In the genomic region with DNA sequence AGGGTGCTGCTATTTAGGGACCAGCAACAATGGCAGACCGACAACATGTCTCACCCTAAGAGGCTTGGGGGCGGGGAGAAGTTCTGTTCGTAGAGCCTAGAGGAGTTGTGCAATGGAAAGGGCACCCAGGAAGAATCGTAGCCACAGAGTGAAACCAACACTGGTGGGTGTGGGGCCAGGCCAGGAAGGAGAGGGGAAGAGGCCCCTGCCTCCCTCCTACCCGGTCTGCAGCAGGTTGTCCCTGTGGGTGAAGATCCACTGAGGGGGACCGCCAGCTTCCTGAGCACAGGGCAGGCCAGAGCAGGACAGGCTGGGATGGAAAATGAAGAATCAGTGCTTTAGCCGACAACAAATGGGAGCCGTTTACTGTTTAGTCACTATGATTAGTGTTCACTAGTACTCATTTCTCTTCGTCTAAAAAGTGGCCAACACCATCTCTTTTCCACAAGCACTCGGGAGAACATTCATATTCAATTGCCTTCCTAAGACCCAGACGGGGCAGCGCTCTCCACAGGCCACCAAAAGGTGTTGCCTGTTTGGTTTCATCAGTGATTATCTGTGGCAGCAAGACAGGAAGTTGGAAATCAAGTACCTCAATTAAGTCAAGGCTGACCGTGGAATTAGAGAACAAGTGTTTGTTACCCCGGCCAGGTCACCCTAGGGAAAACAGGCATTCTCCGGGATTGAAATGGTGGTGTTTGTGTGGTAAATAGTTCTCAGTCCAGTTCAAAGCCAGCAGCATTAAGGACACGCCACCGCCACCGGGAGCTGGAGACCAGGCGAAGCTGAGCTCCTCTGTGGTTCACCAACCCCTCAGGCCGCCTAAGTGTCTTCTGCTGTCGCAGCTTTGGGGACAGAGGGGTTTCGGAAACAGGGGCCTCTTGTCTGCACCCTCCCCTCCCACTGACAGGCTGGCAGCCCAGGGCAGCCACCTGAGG, we compare ENCODE assay signal across 1 cellular context.
TF ChIP-seq lines count a peak whose summit lies in the region.

No MANE protein-coding gene starts in this region.

TF ChIP-seq in neural cell, 6 proteins besides CTCF, POLR2A, EP300 and RAD21 (continued from another document):
- TF ChIP-seq, protein P1, sequence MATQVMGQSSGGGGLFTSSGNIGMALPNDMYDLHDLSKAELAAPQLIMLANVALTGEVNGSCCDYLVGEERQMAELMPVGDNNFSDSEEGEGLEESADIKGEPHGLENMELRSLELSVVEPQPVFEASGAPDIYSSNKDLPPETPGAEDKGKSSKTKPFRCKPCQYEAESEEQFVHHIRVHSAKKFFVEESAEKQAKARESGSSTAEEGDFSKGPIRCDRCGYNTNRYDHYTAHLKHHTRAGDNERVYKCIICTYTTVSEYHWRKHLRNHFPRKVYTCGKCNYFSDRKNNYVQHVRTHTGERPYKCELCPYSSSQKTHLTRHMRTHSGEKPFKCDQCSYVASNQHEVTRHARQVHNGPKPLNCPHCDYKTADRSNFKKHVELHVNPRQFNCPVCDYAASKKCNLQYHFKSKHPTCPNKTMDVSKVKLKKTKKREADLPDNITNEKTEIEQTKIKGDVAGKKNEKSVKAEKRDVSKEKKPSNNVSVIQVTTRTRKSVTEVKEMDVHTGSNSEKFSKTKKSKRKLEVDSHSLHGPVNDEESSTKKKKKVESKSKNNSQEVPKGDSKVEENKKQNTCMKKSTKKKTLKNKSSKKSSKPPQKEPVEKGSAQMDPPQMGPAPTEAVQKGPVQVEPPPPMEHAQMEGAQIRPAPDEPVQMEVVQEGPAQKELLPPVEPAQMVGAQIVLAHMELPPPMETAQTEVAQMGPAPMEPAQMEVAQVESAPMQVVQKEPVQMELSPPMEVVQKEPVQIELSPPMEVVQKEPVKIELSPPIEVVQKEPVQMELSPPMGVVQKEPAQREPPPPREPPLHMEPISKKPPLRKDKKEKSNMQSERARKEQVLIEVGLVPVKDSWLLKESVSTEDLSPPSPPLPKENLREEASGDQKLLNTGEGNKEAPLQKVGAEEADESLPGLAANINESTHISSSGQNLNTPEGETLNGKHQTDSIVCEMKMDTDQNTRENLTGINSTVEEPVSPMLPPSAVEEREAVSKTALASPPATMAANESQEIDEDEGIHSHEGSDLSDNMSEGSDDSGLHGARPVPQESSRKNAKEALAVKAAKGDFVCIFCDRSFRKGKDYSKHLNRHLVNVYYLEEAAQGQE (IDR thresholded peaks at IDR 0.05; ENCODE audit: borderline replicate concordance): no peak
